ENCODE assay signal across 9 cellular contexts in the genomic region with DNA sequence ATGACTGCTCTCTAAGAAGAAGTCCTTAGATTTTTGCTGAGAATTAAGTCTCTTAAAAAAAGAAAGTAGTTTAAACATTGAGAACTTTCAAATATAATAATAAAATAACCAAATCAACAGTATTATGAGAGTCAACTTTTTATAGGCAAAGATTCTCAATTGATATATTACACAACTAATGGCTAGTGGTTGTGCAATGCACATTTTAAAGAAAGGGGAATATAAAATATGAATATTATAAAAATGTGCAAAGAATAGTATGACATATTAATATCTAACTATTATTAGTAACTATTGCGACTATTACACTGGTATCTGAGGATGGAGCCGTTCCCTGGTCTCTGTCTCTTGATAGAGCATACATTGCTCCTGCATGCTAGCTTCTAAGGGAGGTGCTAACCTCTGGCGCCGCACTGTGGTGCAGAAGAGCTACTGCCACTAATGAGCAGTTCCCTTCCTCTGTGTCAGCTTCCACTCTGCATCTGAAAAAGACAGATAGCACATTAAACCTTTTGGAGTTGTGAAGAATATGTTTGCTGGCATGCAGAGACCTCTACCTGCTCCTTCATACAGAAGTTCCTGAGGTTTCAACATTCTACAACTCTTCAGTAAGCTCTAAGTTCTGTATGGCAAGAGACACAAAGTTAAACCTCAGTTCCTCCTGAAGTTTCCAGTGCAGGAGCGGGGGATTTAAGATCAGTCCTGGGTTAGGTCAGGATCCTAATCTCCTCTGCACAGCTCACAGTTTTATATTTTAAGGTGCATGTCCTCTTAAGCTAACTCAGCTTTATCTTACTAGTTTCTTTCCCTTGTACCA. TPM values are rescaled to one million over a fixed set of nuclear protein-coding genes. Genes with fewer than 3 reads are reported as not detected.
DNase-seq lines count a peak whose midpoint lies in the region; ATAC-seq, FAIRE-seq and TF ChIP-seq lines count a peak whose summit lies in the region.
"Had no signal": no experiment of that assay in that cellular context is flagged by ENCODE, and none has a peak within 500 bp of the region (broad histone marks: within the 10 kb centered on the region; RNA-seq: fewer than 3 reads in every experiment).

No MANE protein-coding gene starts in this region.

- no peak overlapping the region for H3K27ac ChIP-seq in CD4-positive, alpha-beta T cell (ENCODE audit: low read depth, low read length)
- H3K27ac ChIP-seq in neural cell (ENCODE audit: low read length) = no peak overlapping the region

- ATAC-seq in CD4-positive, alpha-beta T cell (ENCODE audit: poor library complexity) = peak; percentile 78
- peak; percentile 72 for ATAC-seq in GM18868 (IDR thresholded peaks at IDR 0.05; ENCODE audit: unreplicated experiment)
- peak; percentile 82 for ATAC-seq in HG03095 (IDR thresholded peaks at IDR 0.05; ENCODE audit: unreplicated experiment)

- peak; percentile 80 for TF ChIP-seq RAD21 in neural cell (conservative IDR thresholded peaks at IDR 0.05)

- peaks cover 53% of the 10 kb centered on the region for H3K27me3 ChIP-seq in CD4-positive, alpha-beta T cell (ENCODE audit: control insufficient read depth, insufficient read depth, low read length)
- peaks cover 43% of the 10 kb centered on the region for H3K27me3 ChIP-seq in neural cell (ENCODE audit: insufficient read depth, low read depth, low read length)

- no peak overlapping the region for H2AFZ ChIP-seq in neural cell (ENCODE audit: low read depth, low read length)

- intact Hi-C loops in CD4-positive, alpha-beta T cell (cut with DNase I, micrococcal nuclease) = loop anchor here (5.0 to 10.0 kb wide), 3 partner anchors 86 to 144 kb away; partner anchors contain the start of gene SLC9A4 (in 1 of the 2)

- TF ChIP-seq EP300 in neural cell (conservative IDR thresholded peaks at IDR 0.05; ENCODE audit: poor library complexity, severe bottlenecking) = no peak

- no peak overlapping the region for H3K27ac Mint-ChIP-seq in CD4-positive, alpha-beta T cell
- H3K27ac Mint-ChIP-seq in activated CD4-positive, alpha-beta T cell treated with anti-CD3 and anti-CD28 coated beads, Interleukin-2, amount 10 ng/mL, durations not matched to agents 7 days and 5 days = no peak overlapping the region

- no peaks in the 10 kb centered on the region for H4K20me1 ChIP-seq in neural cell (ENCODE audit: insufficient read depth)

- peak; percentile 59 for FAIRE-seq in urothelium cell line (lab: Jason Lieb, UNC)

- peak in 3 of 10 experiments; percentile 3 to 19 (median 11) for DNase-seq in CD4-positive, alpha-beta T cell
- DNase-seq in NCI-H446 treated with DMSO at 0.1 percent for 48 hours (lab: John Stamatoyannopoulos, UW) (peak; percentile 2), fibroblast of gingiva (ENCODE audit: low read depth) (peak; percentile 55), urothelium cell line (ENCODE audit: low spot score) (peak; percentile 85)
- DNase-seq in activated CD4-positive, alpha-beta T cell treated with anti-CD3 and anti-CD28 coated beads, Interleukin-2, amount 10 ng/mL, durations not matched to agents 7 days and 5 days = peak; percentile 55

- peaks cover 15% of the 10 kb centered on the region for H3K4me1 Mint-ChIP-seq in CD4-positive, alpha-beta T cell (ENCODE audit: low read depth)
- H3K4me1 Mint-ChIP-seq in activated CD4-positive, alpha-beta T cell treated with anti-CD3 and anti-CD28 coated beads, Interleukin-2, amount 10 ng/mL, durations not matched to agents 7 days and 5 days = peaks cover 14% of the 10 kb centered on the region

- H3F3A ChIP-seq in neural cell (ENCODE audit: insufficient read depth, low read length, poor library complexity, severe bottlenecking) = no peaks in the 10 kb centered on the region

- no peak overlapping the region for H3K4me3 ChIP-seq in neural cell (ENCODE audit: low read length)

- peak; percentile 50 for TF ChIP-seq CTCF in CD4-positive, alpha-beta T cell (IDR thresholded peaks at IDR 0.05)
- TF ChIP-seq CTCF in neural cell (IDR thresholded peaks at IDR 0.05; ENCODE audit: poor library complexity, severe bottlenecking) = peak; percentile 84

- H3K4me2 ChIP-seq in neural cell (ENCODE audit: low read length) = no peak overlapping the region

- CTCF ChIA-PET in CD4-positive, alpha-beta T cell (lab: Charles Lee) = no interaction called here
- CTCF ChIA-PET in activated CD4-positive, alpha-beta T cell treated with anti-CD3 and anti-CD28 coated beads, Interleukin-2, amount 10 ng/mL, durations not matched to agents 7 days and 5 days (lab: Charles Lee) = interaction anchor here (0.6 to 1.5 kb wide), 6 partner anchors 9 to 143 kb away, joined by 3 to 6 read pairs (median 4); partner anchors contain the start of gene SLC9A4

- H3K4me3 Mint-ChIP-seq in CD4-positive, alpha-beta T cell = no peak overlapping the region
- no peak overlapping the region for H3K4me3 Mint-ChIP-seq in activated CD4-positive, alpha-beta T cell treated with anti-CD3 and anti-CD28 coated beads, Interleukin-2, amount 10 ng/mL, durations not matched to agents 7 days and 5 days

- H3K36me3 Mint-ChIP-seq in CD4-positive, alpha-beta T cell (ENCODE audit: low read depth) = no peaks in the 10 kb centered on the region
- no peaks in the 10 kb centered on the region for H3K36me3 Mint-ChIP-seq in activated CD4-positive, alpha-beta T cell treated with anti-CD3 and anti-CD28 coated beads, Interleukin-2, amount 10 ng/mL, durations not matched to agents 7 days and 5 days (ENCODE audit: low read depth)

- no peaks in the 10 kb centered on the region for H3K9me3 Mint-ChIP-seq in CD4-positive, alpha-beta T cell
- H3K9me3 Mint-ChIP-seq in activated CD4-positive, alpha-beta T cell treated with anti-CD3 and anti-CD28 coated beads, Interleukin-2, amount 10 ng/mL, durations not matched to agents 7 days and 5 days = no peaks in the 10 kb centered on the region

- no peaks in the 10 kb centered on the region for H3K79me2 ChIP-seq in neural cell (replicated peaks; ENCODE audit: insufficient read depth, low read length)

- H3K36me3 ChIP-seq in neural cell (ENCODE audit: insufficient read depth, low read length) = no peaks in the 10 kb centered on the region

- H3K9me3 ChIP-seq in CD4-positive, alpha-beta T cell (ENCODE audit: control insufficient read depth, low read length) = no peaks in the 10 kb centered on the region
- no peaks in the 10 kb centered on the region for H3K9me3 ChIP-seq in neural cell (ENCODE audit: low read length)

- H3K9ac ChIP-seq in neural cell (ENCODE audit: low read length) = no peak overlapping the region

- POLR2A ChIA-PET in CD4-positive, alpha-beta T cell (lab: Charles Lee) = no interaction called here
- POLR2A ChIA-PET in activated CD4-positive, alpha-beta T cell treated with anti-CD3 and anti-CD28 coated beads, Interleukin-2, amount 10 ng/mL, durations not matched to agents 7 days and 5 days (lab: Charles Lee) = no interaction called here

- peaks cover 55% of the 10 kb centered on the region for H3K27me3 Mint-ChIP-seq in CD4-positive, alpha-beta T cell
- peaks cover 54% of the 10 kb centered on the region for H3K27me3 Mint-ChIP-seq in activated CD4-positive, alpha-beta T cell treated with anti-CD3 and anti-CD28 coated beads, Interleukin-2, amount 10 ng/mL, durations not matched to agents 7 days and 5 days

- H3K9me2 ChIP-seq in neural cell (ENCODE audit: insufficient read depth, low read length) = no peaks in the 10 kb centered on the region

TF ChIP-seq in neural cell, 6 proteins besides CTCF, POLR2A, EP300 and RAD21:
- TF ChIP-seq TAF1 (IDR thresholded peaks at IDR 0.05; ENCODE audit: low read depth) (no peak), SMC3 (conservative IDR thresholded peaks at IDR 0.05; ENCODE audit: poor library complexity) (peak; percentile 80)

RNA-seq across cellular contexts. Expression of gene SLC9A2, which starts 3.5 kb away (rescaled TPM):
- not detected for total RNA-seq in CD4-positive, alpha-beta T cell
- total RNA-seq in activated CD4-positive, alpha-beta T cell treated with anti-CD3 and anti-CD28 coated beads, Interleukin-2, amount 10 ng/mL, durations not matched to agents 7 days and 5 days = not detected
- polyA plus RNA-seq in neural cell = 0.09 and 0.26 TPM in 2 replicates
- 0.24 and 0.46 TPM in 2 replicates for polyA minus RNA-seq in neural cell
- total RNA-seq: T-helper 1 cell treated with Interleukin-12 subunit alpha and Interleukin-12 subunit beta and Interleukin-4 antibody, amounts not matched to agents 30 ng/mL and 1 ng/mL, for 36 hours had no signal
